ENCODE assay signal across 22 cellular contexts in genomic region chr19:58549664-58550361, GRCh38. TPM values are rescaled to one million over a fixed set of nuclear protein-coding genes. Genes with fewer than 3 reads are reported as not detected.
DNase-seq lines count a peak whose midpoint lies in the region; ATAC-seq and TF ChIP-seq lines count a peak whose summit lies in the region.
"Had no signal": no experiment of that assay in that cellular context is flagged by ENCODE, and none has a peak within 500 bp of the region (broad histone marks: within the 10 kb centered on the region; RNA-seq: fewer than 3 reads in every experiment).

No MANE protein-coding gene starts in this region.

- H2AK5ac ChIP-seq in IMR-90 (ENCODE audit: low read depth, low read length), result no peak overlapping the region

- H3K14ac ChIP-seq in IMR-90 (replicated peaks; ENCODE audit: low read depth, low read length), result no peak overlapping the region

- no peak overlapping the region for H2BK5ac ChIP-seq in IMR-90 (ENCODE audit: low read depth, low read length, poor library complexity, severe bottlenecking)

- no peak overlapping the region for H2BK15ac ChIP-seq in IMR-90 (ENCODE audit: low read depth, low read length)

- no peaks in the 10 kb centered on the region for H3K9me3 ChIP-seq in IMR-90 (ENCODE audit: control insufficient read depth, insufficient read depth, low read length)
- H3K9me3 ChIP-seq: transverse colon had no signal

- TF ChIP-seq CTCF in GM23338 (conservative IDR thresholded peaks at IDR 0.05; ENCODE audit: low read depth in 2 of 2) (no peak), IMR-90 (conservative IDR thresholded peaks at IDR 0.05; ENCODE audit: low read depth, low read length) (no peak), brain (conservative IDR thresholded peaks at IDR 0.05) (no peak), nephron progenitor cell (IDR thresholded peaks at IDR 0.05) (no peak)

- H2BK120ac ChIP-seq in IMR-90 (ENCODE audit: low read depth, low read length), result no peak overlapping the region

- H3K18ac ChIP-seq in IMR-90 (ENCODE audit: low read depth, low read length), result no peak overlapping the region

- H3K4me3 Mint-ChIP-seq in GM23338, result peak overlapping the region; percentile 30; the same call in 1 of the 3 replicates
- H3K4me3 Mint-ChIP-seq in brain, result peak overlapping the region in 2 of 5 experiments; percentile 23 to 35
- no peak overlapping the region for H3K4me3 Mint-ChIP-seq in nephron progenitor cell
- H3K4me3 Mint-ChIP-seq: activated B cell treated with CpG ODN at 0.5 μM for 24 hours, memory B cell had no signal

- H3K79me2 ChIP-seq in GM23338 (replicated peaks; ENCODE audit: insufficient read depth), result peaks cover 36% of the 10 kb centered on the region

- no peak for TF ChIP-seq RAD21 in IMR-90 (IDR thresholded peaks at IDR 0.05; ENCODE audit: low read length)

- H3K9me3 Mint-ChIP-seq in GM23338, result peaks cover 9% of the 10 kb centered on the region; the same call in 2 of the 3 replicates
- no peaks in the 10 kb centered on the region for H3K9me3 Mint-ChIP-seq in brain
- H3K9me3 Mint-ChIP-seq in nephron progenitor cell, result no peaks in the 10 kb centered on the region
- H3K9me3 Mint-ChIP-seq: activated B cell treated with CpG ODN at 0.5 μM for 24 hours, memory B cell had no signal

- H3F3A ChIP-seq in GM23338 (replicated peaks; ENCODE audit: low read depth), result peaks cover 91% of the 10 kb centered on the region

- ATAC-seq in GM23338 (no peak), IMR-90 (ENCODE audit: low read depth) (no peak), HG03439 (IDR thresholded peaks at IDR 0.05; ENCODE audit: unreplicated experiment) (no peak), esophagus mucosa (no peak)

- POLR2A ChIA-PET in IMR-90 (lab: Charles Lee; ENCODE audit: unreplicated experiment), result no interaction called here

- H3K4me2 ChIP-seq in GM23338, result no peak overlapping the region
- no peak overlapping the region for H3K4me2 ChIP-seq in IMR-90 (ENCODE audit: low read depth, low read length)

- dilution Hi-C loops in IMR-90 (cut with HindIII; ENCODE audit: low sequenced_read_pairs, unreplicated experiment), result no loop called here

- no peak overlapping the region for H4K8ac ChIP-seq in IMR-90 (ENCODE audit: low read depth in 2 of 2, low read length in 2 of 2)

- peaks cover 44% of the 10 kb centered on the region for H4K20me1 ChIP-seq in GM23338 (replicated peaks; ENCODE audit: insufficient read depth)
- peaks cover 70% of the 10 kb centered on the region for H4K20me1 ChIP-seq in IMR-90 (ENCODE audit: insufficient read depth, low read length)

- H3K4me1 Mint-ChIP-seq in GM23338, result peaks cover 33% of the 10 kb centered on the region
- H3K4me1 Mint-ChIP-seq in brain, result peaks cover 47% of the 10 kb centered on the region
- peaks cover 42% of the 10 kb centered on the region for H3K4me1 Mint-ChIP-seq in nephron progenitor cell

- peaks cover 27 to 91% of the 10 kb centered on the region in 2 experiments for H3K79me1 ChIP-seq in IMR-90 (ENCODE audit: low read depth in 1 of 2, low read length in 2 of 2)

- H3K27me3 ChIP-seq in GM23338 (ENCODE audit: insufficient read depth) (no peaks in the 10 kb centered on the region), IMR-90 (ENCODE audit: control insufficient read depth, insufficient read depth, low read length) (no peaks in the 10 kb centered on the region)
- H3K27me3 ChIP-seq: transverse colon had no signal

- H3K27ac ChIP-seq in GM23338 (ENCODE audit: low read depth) (no peak overlapping the region), IMR-90 (ENCODE audit: insufficient read depth, low read length) (no peak overlapping the region)
- H3K27ac ChIP-seq: parathyroid adenoma, transverse colon had no signal

- no TSS peak for BruUV-seq in IMR-90 (replicated peaks; lab: Mats Ljungman, UMichigan)

- no peak overlapping the region for H3K56ac ChIP-seq in IMR-90 (ENCODE audit: extremely low read depth, insufficient read depth, low read length)

- CTCF ChIA-PET in IMR-90 (lab: Yijun Ruan, JAX), result no interaction called here

- H3K27me3 Mint-ChIP-seq in GM23338 (ENCODE audit: insufficient read depth, low read depth, poor library complexity) (peaks cover 33% of the 10 kb centered on the region), brain (peaks cover 15% of the 10 kb centered on the region), nephron progenitor cell (ENCODE audit: low read depth, poor library complexity) (peaks cover 6% of the 10 kb centered on the region)
- H3K27me3 Mint-ChIP-seq: activated B cell treated with CpG ODN at 0.5 μM for 24 hours; CD4-positive, alpha-beta memory T cell; memory B cell had no signal

- no peak overlapping the region for H3K4ac ChIP-seq in IMR-90 (ENCODE audit: low read depth, low read length)

- H3K4me1 ChIP-seq in GM23338 (ENCODE audit: insufficient read depth) (peaks cover 19% of the 10 kb centered on the region; the same call in 1 of the 2 replicates), IMR-90 (ENCODE audit: control insufficient read depth, insufficient read depth, low read length) (peaks cover 20% of the 10 kb centered on the region)

- H2AFZ ChIP-seq in GM23338, result no peak overlapping the region
- H2AFZ ChIP-seq in IMR-90 (replicated peaks; ENCODE audit: low read length, poor library complexity), result peak overlapping the region; percentile 45
- H2AFZ ChIP-seq: parathyroid adenoma had no signal

- intact Hi-C loops in IMR-90 (cut with micrococcal nuclease), result no loop called here

- H2BK20ac ChIP-seq in IMR-90 (ENCODE audit: low read depth, low read length), result no peak overlapping the region

- in situ Hi-C loops in IMR-90 (cut with MboI; ENCODE audit: low sequenced_read_pairs), result no loop called here

- H3K4me3 ChIP-seq in GM23338 (no peak overlapping the region), IMR-90 (ENCODE audit: insufficient read depth, low read depth, low read length) (no peak overlapping the region)
- H3K4me3 ChIP-seq: transverse colon had no signal

- H3K36me3 ChIP-seq in GM23338 (ENCODE audit: insufficient read depth) (peaks cover 51% of the 10 kb centered on the region), IMR-90 (ENCODE audit: control insufficient read depth, insufficient read depth, low read length) (peaks cover 69% of the 10 kb centered on the region)

- no peak overlapping the region for H4K5ac ChIP-seq in IMR-90 (ENCODE audit: low read depth, low read length)

- H3K27ac Mint-ChIP-seq in GM23338 (no peak overlapping the region), brain (peak overlapping the region in 3 of 5 experiments; percentile 30 to 67 (median 56)), nephron progenitor cell (peak overlapping the region; percentile 95)
- H3K27ac Mint-ChIP-seq: activated B cell treated with CpG ODN at 0.5 μM for 24 hours, memory B cell had no signal

- WGBS in IMR-90 (ENCODE audit: extremely low coverage in 2 of 2, insufficient read length in 1 of 2), 2 experiments, result 100% methylated on average over 2 of the region's 11 CpGs; no CpG with 5 or more reads in 1 of the 2 experiments

- TF ChIP-seq POLR2A in IMR-90 (IDR thresholded peaks at IDR 0.05; ENCODE audit: low read depth, low read length), result no peak

- H4K91ac ChIP-seq in IMR-90 (ENCODE audit: insufficient read depth, low read depth, low read length), result no peak overlapping the region

- H3K9ac ChIP-seq in IMR-90 (ENCODE audit: low read depth, low read length), result no peak overlapping the region
- H3K9ac ChIP-seq: parathyroid adenoma had no signal

- DNase-seq in GM23338 (ENCODE audit: low spot score) (no peak), IMR-90 (no peak), nephron progenitor cell (no peak), NOMO-1 (lab: John Stamatoyannopoulos, UW; ENCODE audit: unreplicated experiment in 2 of 2) (no peak)
- DNase-seq: activated B cell treated with CpG ODN at 0.5 μM for 24 hours; activated CD4-positive, alpha-beta T cell treated with anti-CD3 and anti-CD28 coated beads, Interleukin-2, amount 50 U/mL, for 4 hours; activated naive CD4-positive, alpha-beta T cell treated with anti-CD3 and anti-CD28 coated beads, Interleukin-2, amount 50 U/mL, for 16 hours; foreskin fibroblast; KBM-7; NCI-H1417 treated with DMSO at 0.1 percent for 48 hours; NCI-H446 treated with DMSO at 0.1 percent for 48 hours; OCI-M1; Right ventricle myocardium superior; stimulated activated CD4-positive, alpha-beta T cell treated with anti-CD3 and anti-CD28 coated beads, Interleukin-15, amount 100 ng/mL, for 24 hours; T1000; transverse colon had no signal

- peak overlapping the region; percentile 70 for H2AK9ac ChIP-seq in IMR-90 (replicated peaks; ENCODE audit: low read depth, low read length, poor library complexity)

- H3K36me3 Mint-ChIP-seq in GM23338 (ENCODE audit: low read depth) (peaks cover 90% of the 10 kb centered on the region), brain (peaks cover 61% of the 10 kb centered on the region), nephron progenitor cell (ENCODE audit: low read depth) (peaks cover 63% of the 10 kb centered on the region)

- peaks cover 28% of the 10 kb centered on the region for H3K9me1 ChIP-seq in IMR-90 (ENCODE audit: insufficient read depth, low read length)

- no peaks in the 10 kb centered on the region for H3K9me2 ChIP-seq in GM23338 (ENCODE audit: insufficient read depth)

- H3K23ac ChIP-seq in IMR-90 (ENCODE audit: low read depth, low read length), result no peak overlapping the region

RNA-seq across cellular contexts. Expression of gene CHMP2A, which starts 5.1 kb away (rescaled TPM):
- total RNA-seq in GM23338 (2014; rRNA removed; shearing (Covaris generic)), result 78.6 and 92.2 TPM in 2 replicates
- polyA plus RNA-seq in GM23338 (2016; fragmentation: Nextera tagmentation; extraction: Ambion mirVana), result 143 and 145 TPM in 2 replicates
- 105 and 128 TPM in 2 replicates for total RNA-seq in IMR-90 (2012; rRNA removed)
- polyA plus RNA-seq in IMR-90 (2012; rRNA removed), result 183 and 202 TPM in 2 replicates
- polyA plus RNA-seq in IMR-90 (2012; cell fraction: cytosol; rRNA removed), result 206 and 255 TPM in 2 replicates
- 88.8 and 142 TPM in 2 replicates for polyA plus RNA-seq in IMR-90 (2012; cell fraction: nucleus; rRNA removed; ENCODE audit: low replicate concordance)
- 216 TPM for polyA plus RNA-seq in brain (ENCODE audit: insufficient read depth, low read depth, low replicate concordance)
- 98.8 TPM for total RNA-seq in esophagus mucosa

RNA-seq across cellular contexts. Expression of gene TRIM28, which starts 5.9 kb away (rescaled TPM):
- total RNA-seq in GM23338 (2014; rRNA removed; shearing (Covaris generic)), result 1,208 and 1,430 TPM in 2 replicates
- polyA plus RNA-seq in GM23338 (2016; fragmentation: Nextera tagmentation; extraction: Ambion mirVana) (920 and 1,022 TPM in 2 replicates), IMR-90 (2012; rRNA removed) (465 and 964 TPM in 2 replicates), brain (ENCODE audit: insufficient read depth, low read depth, low replicate concordance) (698 TPM)
- total RNA-seq in IMR-90 (2012; rRNA removed) (313 and 349 TPM in 2 replicates), esophagus mucosa (204 TPM)
- polyA plus RNA-seq in IMR-90 (2012; cell fraction: cytosol; rRNA removed), result 339 TPM in 2 replicates
- polyA plus RNA-seq in IMR-90 (2012; cell fraction: nucleus; rRNA removed; ENCODE audit: low replicate concordance), result 522 and 1,051 TPM in 2 replicates

RNA-seq across cellular contexts. Expression of gene UBE2M, which starts 8.6 kb away (rescaled TPM):
- total RNA-seq in GM23338 (2014; rRNA removed; shearing (Covaris generic)), result 43.7 and 64.5 TPM in 2 replicates
- polyA plus RNA-seq in GM23338 (2016; fragmentation: Nextera tagmentation; extraction: Ambion mirVana) (27.6 and 39.8 TPM in 2 replicates), IMR-90 (2012; rRNA removed) (66.6 and 72.5 TPM in 2 replicates), brain (ENCODE audit: insufficient read depth, low read depth, low replicate concordance) (192 TPM)
- total RNA-seq in IMR-90 (2012; rRNA removed) (55.9 and 63.0 TPM in 2 replicates), esophagus mucosa (52.8 TPM)
- 55.0 and 72.6 TPM in 2 replicates for polyA plus RNA-seq in IMR-90 (2012; cell fraction: cytosol; rRNA removed)
- polyA plus RNA-seq in IMR-90 (2012; cell fraction: nucleus; rRNA removed; ENCODE audit: low replicate concordance), result 82.7 and 116 TPM in 2 replicates

RNA-seq across cellular contexts. Expression of gene MZF1, which starts 23.3 kb away (rescaled TPM):
- 17.8 and 21.8 TPM in 2 replicates for total RNA-seq in GM23338 (2014; rRNA removed; shearing (Covaris generic))
- 10.2 and 10.8 TPM in 2 replicates for polyA plus RNA-seq in GM23338 (2016; fragmentation: Nextera tagmentation; extraction: Ambion mirVana)
- 3.4 and 3.6 TPM in 2 replicates for total RNA-seq in IMR-90 (2012; rRNA removed)
- 15.0 and 17.1 TPM in 2 replicates for polyA plus RNA-seq in IMR-90 (2012; rRNA removed)
- 4.3 and 11.4 TPM in 2 replicates for polyA plus RNA-seq in IMR-90 (2012; cell fraction: cytosol; rRNA removed)
- polyA plus RNA-seq in IMR-90 (2012; cell fraction: nucleus; rRNA removed; ENCODE audit: low replicate concordance), result 136 and 263 TPM in 2 replicates
- 14.9 TPM for polyA plus RNA-seq in brain (ENCODE audit: insufficient read depth, low read depth, low replicate concordance)
- 9.4 TPM for total RNA-seq in esophagus mucosa

RNA-seq across cellular contexts. Expression of gene ZBTB45, which starts 30.2 kb away (rescaled TPM):
- 9.0 and 10.4 TPM in 2 replicates for total RNA-seq in GM23338 (2014; rRNA removed; shearing (Covaris generic))
- polyA plus RNA-seq in GM23338 (2016; fragmentation: Nextera tagmentation; extraction: Ambion mirVana) (8.5 and 9.5 TPM in 2 replicates), IMR-90 (2012; rRNA removed) (9.7 and 13.5 TPM in 2 replicates), brain (ENCODE audit: insufficient read depth, low read depth, low replicate concordance) (16.1 TPM)
- total RNA-seq in IMR-90 (2012; rRNA removed) (1.4 TPM in 2 replicates), esophagus mucosa (8.0 TPM)
- polyA plus RNA-seq in IMR-90 (2012; cell fraction: cytosol; rRNA removed), result 9.5 and 13.5 TPM in 2 replicates
- 13.1 and 26.4 TPM in 2 replicates for polyA plus RNA-seq in IMR-90 (2012; cell fraction: nucleus; rRNA removed; ENCODE audit: low replicate concordance)
